In genomic region chr4:138804705-138805104, GRCh38 we compare ENCODE assay signal across 1 cellular context.
TF ChIP-seq lines count a peak whose summit lies in the region.

No MANE protein-coding gene starts in this region.

TF ChIP-seq in HepG2, 621 proteins besides CTCF, POLR2A, EP300 and RAD21 (continued from another document):
- no peak for TF ChIP-seq ZNF362 (CRISPR knock-in tag; IDR thresholded peaks at IDR 0.05; ENCODE audit: borderline replicate concordance)
- no peak for TF ChIP-seq TRIM24 (CRISPR knock-in tag; IDR thresholded peaks at IDR 0.05)
- TF ChIP-seq SMAD9 (CRISPR knock-in tag; IDR thresholded peaks at IDR 0.05) = no peak
- no peak for TF ChIP-seq BCL6 (CRISPR knock-in tag; IDR thresholded peaks at IDR 0.05)
